8 cellular contexts compared by ENCODE assay signal in genomic region chr15:73633111-73633990, GRCh38. TPM values are rescaled to one million over a fixed set of nuclear protein-coding genes. Genes with fewer than 3 reads are reported as not detected.
DNase-seq lines count a peak whose midpoint lies in the region; ATAC-seq and TF ChIP-seq lines count a peak whose summit lies in the region.

Gene NPTN, minus strand, starts transcription at chr15:73633389. Its CDS starts 174 bp downstream, at chr15:73633215.

- peak within 1 kb of the TSS; percentile 72 for H3K27ac ChIP-seq in C4-2B
- peak within 1 kb of the TSS; percentile 84 to 94 (median 87) for H3K27ac ChIP-seq in right lobe of liver

- peak; percentile 84 for TF ChIP-seq POLR2A in right lobe of liver (IDR thresholded peaks at IDR 0.05)

- TF ChIP-seq CTCF in C4-2B (conservative IDR thresholded peaks at IDR 0.05) (0 out of 2 replicates have a peak, but pooled peaks have one; percentile 3), right lobe of liver (IDR thresholded peaks at IDR 0.05) (no peak)

- intact Hi-C loops in right lobe of liver (cut with DNase I), result no loop called here

- 7% methylated on average over 10 of the region's 62 CpGs for WGBS in right lobe of liver (ENCODE audit: insufficient coverage, low coverage, low lambda C conversion rate, missing lambda C conversion rate)

- H3K27me3 ChIP-seq in right lobe of liver, result no peaks in the 10 kb centered on the region

- ATAC-seq in GM19395 (IDR thresholded peaks at IDR 0.05; ENCODE audit: unreplicated experiment), result peak; percentile 81
- ATAC-seq in HG03565 (IDR thresholded peaks at IDR 0.05; ENCODE audit: unreplicated experiment), result peak; percentile 75
- peak; percentile 91 to 96 (median 96) for ATAC-seq in right lobe of liver

- H3K9me3 ChIP-seq in right lobe of liver, result no peaks in the 10 kb centered on the region

- H3K4me3 ChIP-seq in right lobe of liver, result peak within 1 kb of the TSS; percentile 83 to 86 (median 85)

- peak; percentile 97 for DNase-seq in NCI-H774 (lab: John Stamatoyannopoulos, UW)
- DNase-seq in activated CD4-positive, alpha-beta T cell treated with anti-CD3 and anti-CD28 coated beads, Interleukin-2, amount 50 U/mL, for 48 hours, result peak; percentile 98 to 99
- DNase-seq in dermis microvascular lymphatic vessel endothelial cell (ENCODE audit: low read depth in 2 of 2), result peak; percentile 93 to 98
- DNase-seq in right lobe of liver, result peak; percentile 99 to 100 (median 100)
- DNase-seq in stimulated activated CD4-positive, alpha-beta T cell treated with anti-CD3 and anti-CD28 coated beads, Interleukin-4, amount 100 ng/mL, for 4 hours, result peak; percentile 99

- no peaks in the 10 kb centered on the region for H3K36me3 ChIP-seq in right lobe of liver

- H3K4me1 ChIP-seq in right lobe of liver, result peaks cover 0 to 37% (median 14%) of the 10 kb centered on the region in 4 donors

RNA-seq across cellular contexts. Expression of gene NPTN, which starts in this region (rescaled TPM):
- total RNA-seq in dermis microvascular lymphatic vessel endothelial cell, result 77.2 and 125 TPM in 2 replicates
- 10 to 100 TPM; 25.4 to 49.9 (median 35.4) TPM for total RNA-seq in right lobe of liver

Comparison
In these comparisons a context has a peak if more than half of its experiments do, and no peak if none do; other contexts are left out.
1. Peak in every context shown above with its lines: DNase-seq, ATAC-seq, H3K4me3 ChIP-seq and H3K27ac ChIP-seq.